8 cellular contexts compared by ENCODE assay signal in genomic region chr6:133568970-133569889, GRCh38.
DNase-seq lines count a peak whose midpoint lies in the region; FAIRE-seq and TF ChIP-seq lines count a peak whose summit lies in the region.

No MANE protein-coding gene starts in this region.

- intact Hi-C loops in breast epithelium (cut with DNase I; ENCODE audit: low total_unique reads): no loop called here

- no peak for TF ChIP-seq POLR2A in breast epithelium (IDR thresholded peaks at IDR 0.05)

- in situ Hi-C loops in Caki2 (cut with HindIII; ENCODE audit: low pct_unique_long_range_greater_than_20kb, low sequenced_read_pairs): no loop called here

- no peak overlapping the region for H3K27ac ChIP-seq in breast epithelium

- FAIRE-seq in GM19239 (lab: Jason Lieb, UNC): no peak

- peak; percentile 70 to 84 (median 83) for TF ChIP-seq CTCF in breast epithelium (IDR thresholded peaks at IDR 0.05)

- H3K36me3 ChIP-seq in breast epithelium: no peaks in the 10 kb centered on the region

- H3K27me3 ChIP-seq in breast epithelium: no peaks in the 10 kb centered on the region

- H3K9me3 ChIP-seq in breast epithelium: no peaks in the 10 kb centered on the region

- peak overlapping the region; percentile 27 to 58 (median 28) for H3K4me3 ChIP-seq in breast epithelium

- no peaks in the 10 kb centered on the region for H3K4me1 ChIP-seq in breast epithelium

- DNase-seq in Caki2 (ENCODE audit: low read depth): peak; percentile 80
- DNase-seq in GM19238 (ENCODE audit: insufficient read length, low spot score): peak; percentile 5
- peak; percentile 82 for DNase-seq in HS-5 (ENCODE audit: low read depth)
- peak; percentile 29 for DNase-seq in OCI-M2 (lab: John Stamatoyannopoulos, UW; ENCODE audit: unreplicated experiment)
- DNase-seq in breast epithelium (ENCODE audit: low spot score in 2 of 2): no peak
- DNase-seq in inferior parietal cortex (ENCODE audit: extremely low spot score): peak; percentile 73
- DNase-seq in stimulated activated CD4-positive, alpha-beta T cell treated with anti-CD3 and anti-CD28 coated beads, Interleukin-12 subunit alpha, Interleukin-12 subunit beta, amount 100 ng/mL, for 48 hours (ENCODE audit: low read depth in 2 of 3, low spot score in 1 of 3): peak in 2 of 3 donors; percentile 2 to 41
- DNase-seq in GM19239 (ENCODE audit: insufficient read length, low spot score): no peak

Comparison
In these comparisons a context has a peak if more than half of its experiments do, and no peak if none do; other contexts are left out.
1. DNase-seq: peak in Caki2 (single experiment), GM19238 (single experiment), HS-5 (single experiment), OCI-M2 (single experiment), inferior parietal cortex (single experiment) and stimulated activated CD4-positive, alpha-beta T cell treated with anti-CD3 and anti-CD28 coated beads, Interleukin-12 subunit alpha, Interleukin-12 subunit beta, amount 100 ng/mL, for 48 hours (2 of 3); none in breast epithelium (0 of 2) and GM19239 (single experiment).